In genomic region chr1:200699871-200700270, GRCh38 we compare ENCODE assay signal across 14 cellular contexts. TPM values are rescaled to one million over a fixed set of nuclear protein-coding genes. Genes with fewer than 3 reads are reported as not detected.
DNase-seq lines count a peak whose midpoint lies in the region; ATAC-seq and TF ChIP-seq lines count a peak whose summit lies in the region.
"Had no signal": no experiment of that assay in that cellular context is flagged by ENCODE, and none has a peak within 500 bp of the region (broad histone marks: within the 10 kb centered on the region; RNA-seq: fewer than 3 reads in every experiment).

No MANE protein-coding gene starts in this region.

- no peak overlapping the region for H3K4me3 Mint-ChIP-seq in activated naive CD8-positive, alpha-beta T cell treated with anti-CD3 and anti-CD28 coated beads, Interleukin-2, amount 10 ng/mL, durations not matched to agents 7 days and 5 days
- H3K4me3 Mint-ChIP-seq in activated naive CD8-positive, alpha-beta T cell treated with anti-CD3 and anti-CD28 coated beads, Interleukin-2, amount 50 U/mL, for 24 hours = no peak overlapping the region
- no peak overlapping the region for H3K4me3 Mint-ChIP-seq in stimulated activated naive B cell treated with anti-CD40 and anti-IgM and Interleukin-4, amounts not matched to agents 10 μg/mL and 1 μg/mL and 100 μg/mL, for 72 hours
- H3K4me3 Mint-ChIP-seq: B cell had no signal

- intact Hi-C loops in Panc1 (cut with micrococcal nuclease; ENCODE audit: unreplicated experiment) = no loop called here
- intact Hi-C loops in posterior vena cava (cut with DNase I) = no loop called here
- intact Hi-C loops in left cardiac atrium (cut with DNase I) = no loop called here

- peaks cover 12% of the 10 kb centered on the region for H3K27me3 Mint-ChIP-seq in activated naive CD8-positive, alpha-beta T cell treated with anti-CD3 and anti-CD28 coated beads, Interleukin-2, amount 10 ng/mL, durations not matched to agents 7 days and 5 days
- peaks cover 3% of the 10 kb centered on the region for H3K27me3 Mint-ChIP-seq in activated naive CD8-positive, alpha-beta T cell treated with anti-CD3 and anti-CD28 coated beads, Interleukin-2, amount 50 U/mL, for 24 hours
- peaks cover 0 to 3% of the 10 kb centered on the region in 2 donors for H3K27me3 Mint-ChIP-seq in stimulated activated naive B cell treated with anti-CD40 and anti-IgM and Interleukin-4, amounts not matched to agents 10 μg/mL and 1 μg/mL and 100 μg/mL, for 72 hours

- no peaks in the 10 kb centered on the region for H3K4me1 ChIP-seq in Panc1 (ENCODE audit: control insufficient read depth, insufficient read depth, low read length)

- no peaks in the 10 kb centered on the region for H3K27me3 ChIP-seq in Panc1 (ENCODE audit: control insufficient read depth, insufficient read depth, low read length)

- H3K27ac Mint-ChIP-seq in activated naive CD8-positive, alpha-beta T cell treated with anti-CD3 and anti-CD28 coated beads, Interleukin-2, amount 10 ng/mL, durations not matched to agents 7 days and 5 days = no peak overlapping the region
- no peak overlapping the region for H3K27ac Mint-ChIP-seq in activated naive CD8-positive, alpha-beta T cell treated with anti-CD3 and anti-CD28 coated beads, Interleukin-2, amount 50 U/mL, for 24 hours
- H3K27ac Mint-ChIP-seq in stimulated activated naive B cell treated with anti-CD40 and anti-IgM and Interleukin-4, amounts not matched to agents 10 μg/mL and 1 μg/mL and 100 μg/mL, for 72 hours = no peak overlapping the region
- H3K27ac Mint-ChIP-seq: activated naive CD4-positive, alpha-beta T cell treated with anti-CD3 and anti-CD28 coated beads, Interleukin-2, amount 50 U/mL, for 72 hours; B cell had no signal

- CTCF ChIA-PET in Panc1 (lab: Charles Lee) = no interaction called here

- DNase-seq in activated naive CD8-positive, alpha-beta T cell treated with anti-CD3 and anti-CD28 coated beads, Interleukin-2, amount 10 ng/mL, durations not matched to agents 7 days and 5 days = no peak
- no peak for DNase-seq in activated naive CD8-positive, alpha-beta T cell treated with anti-CD3 and anti-CD28 coated beads, Interleukin-2, amount 50 U/mL, for 24 hours
- DNase-seq in Panc1 (ENCODE audit: low read depth, low spot score) (no peak), fibroblast of the conjunctiva (ENCODE audit: low read depth) (peak; percentile 1), posterior vena cava (ENCODE audit: low spot score) (no peak), left cardiac atrium (no peak)
- DNase-seq in stimulated activated naive B cell treated with anti-CD40 and anti-IgM and Interleukin-4, amounts not matched to agents 10 μg/mL and 1 μg/mL and 100 μg/mL, for 72 hours = no peak
- DNase-seq: effector CD8-positive, alpha-beta T cell; NCI-H2029 treated with DMSO at 0.1 percent for 48 hours; SHP77 treated with DMSO at 0.1 percent for 48 hours had no signal

- no peaks in the 10 kb centered on the region for H3K36me3 ChIP-seq in Panc1 (ENCODE audit: control insufficient read depth, insufficient read depth, low read length)

- peaks cover 2% of the 10 kb centered on the region for H3K9me3 Mint-ChIP-seq in activated naive CD8-positive, alpha-beta T cell treated with anti-CD3 and anti-CD28 coated beads, Interleukin-2, amount 10 ng/mL, durations not matched to agents 7 days and 5 days
- H3K9me3 Mint-ChIP-seq in activated naive CD8-positive, alpha-beta T cell treated with anti-CD3 and anti-CD28 coated beads, Interleukin-2, amount 50 U/mL, for 24 hours = no peaks in the 10 kb centered on the region
- H3K9me3 Mint-ChIP-seq in stimulated activated naive B cell treated with anti-CD40 and anti-IgM and Interleukin-4, amounts not matched to agents 10 μg/mL and 1 μg/mL and 100 μg/mL, for 72 hours = peaks cover 0 to 1% of the 10 kb centered on the region in 2 donors
- H3K9me3 Mint-ChIP-seq: activated naive CD4-positive, alpha-beta T cell treated with anti-CD3 and anti-CD28 coated beads, Interleukin-2, amount 50 U/mL, for 72 hours had no signal

- H3K27ac ChIP-seq in Panc1 (ENCODE audit: low read length) = no peak overlapping the region

- TF ChIP-seq CTCF in Panc1 (IDR thresholded peaks at IDR 0.05) = no peak

- no peak overlapping the region for H3K4me3 ChIP-seq in Panc1 (ENCODE audit: low read depth in 2 of 2, low read length in 2 of 2)

- BruUV-seq in Panc1 (replicated peaks; lab: Mats Ljungman, UMichigan) = no TSS peak

- POLR2A ChIA-PET in activated naive CD8-positive, alpha-beta T cell treated with anti-CD3 and anti-CD28 coated beads, Interleukin-2, amount 10 ng/mL, durations not matched to agents 7 days and 5 days (lab: Charles Lee) = no interaction called here
- POLR2A ChIA-PET in Panc1 (lab: Charles Lee) = no interaction called here

- H3K9me3 ChIP-seq in Panc1 (ENCODE audit: control insufficient read depth, insufficient read depth, low read depth, low read length) = no peaks in the 10 kb centered on the region

- in situ Hi-C loops in Panc1 (cut with HindIII; ENCODE audit: low pct_unique_long_range_greater_than_20kb, low sequenced_read_pairs) = no loop called here

- H3K4me1 Mint-ChIP-seq in activated naive CD8-positive, alpha-beta T cell treated with anti-CD3 and anti-CD28 coated beads, Interleukin-2, amount 10 ng/mL, durations not matched to agents 7 days and 5 days = peaks cover 3% of the 10 kb centered on the region
- no peaks in the 10 kb centered on the region for H3K4me1 Mint-ChIP-seq in activated naive CD8-positive, alpha-beta T cell treated with anti-CD3 and anti-CD28 coated beads, Interleukin-2, amount 50 U/mL, for 24 hours
- H3K4me1 Mint-ChIP-seq in stimulated activated naive B cell treated with anti-CD40 and anti-IgM and Interleukin-4, amounts not matched to agents 10 μg/mL and 1 μg/mL and 100 μg/mL, for 72 hours = no peaks in the 10 kb centered on the region
- H3K4me1 Mint-ChIP-seq: B cell had no signal

- ATAC-seq in activated naive CD8-positive, alpha-beta T cell treated with anti-CD3 and anti-CD28 coated beads, Interleukin-2, amount 10 ng/mL, durations not matched to agents 7 days and 5 days (ENCODE audit: low read depth) = peak; percentile 74
- no peak for ATAC-seq in activated naive CD8-positive, alpha-beta T cell treated with anti-CD3 and anti-CD28 coated beads, Interleukin-2, amount 50 U/mL, for 24 hours
- peak; percentile 60; the same call in 1 of the 2 replicates for ATAC-seq in Panc1
- ATAC-seq in stimulated activated naive B cell treated with anti-CD40 and anti-IgM and Interleukin-4, amounts not matched to agents 10 μg/mL and 1 μg/mL and 100 μg/mL, for 72 hours (replicated peaks) = no peak
- ATAC-seq in HG03135 (IDR thresholded peaks at IDR 0.05; ENCODE audit: unreplicated experiment) = no peak
- ATAC-seq in left cardiac atrium = no peak
- ATAC-seq: activated naive CD4-positive, alpha-beta T cell treated with anti-CD3 and anti-CD28 coated beads, Interleukin-2, amount 50 U/mL, for 72 hours; HCT116 had no signal

- no peaks in the 10 kb centered on the region for H3K36me3 Mint-ChIP-seq in activated naive CD8-positive, alpha-beta T cell treated with anti-CD3 and anti-CD28 coated beads, Interleukin-2, amount 10 ng/mL, durations not matched to agents 7 days and 5 days
- no peaks in the 10 kb centered on the region for H3K36me3 Mint-ChIP-seq in activated naive CD8-positive, alpha-beta T cell treated with anti-CD3 and anti-CD28 coated beads, Interleukin-2, amount 50 U/mL, for 24 hours (ENCODE audit: low read depth)
- no peaks in the 10 kb centered on the region for H3K36me3 Mint-ChIP-seq in stimulated activated naive B cell treated with anti-CD40 and anti-IgM and Interleukin-4, amounts not matched to agents 10 μg/mL and 1 μg/mL and 100 μg/mL, for 72 hours
- H3K36me3 Mint-ChIP-seq: activated naive CD4-positive, alpha-beta T cell treated with anti-CD3 and anti-CD28 coated beads, Interleukin-2, amount 50 U/mL, for 72 hours had no signal

RNA-seq across cellular contexts. Expression of gene DDX59, which starts 30.2 kb away (rescaled TPM):
- total RNA-seq in activated naive CD8-positive, alpha-beta T cell treated with anti-CD3 and anti-CD28 coated beads, Interleukin-2, amount 10 ng/mL, durations not matched to agents 7 days and 5 days = 10 to 100 TPM; 28.1 to 33.9 TPM
- 26.4 TPM for total RNA-seq in Panc1 (2021; ENCODE audit: unreplicated experiment)
- 9.7 TPM for polyA plus RNA-seq in Panc1 (2012; ENCODE audit: insufficient read length)
- 10 to 100 TPM; 27.1 to 27.6 TPM for total RNA-seq in posterior vena cava
- total RNA-seq in left cardiac atrium = 10 to 100 TPM in 1 of 2 donors, 1 to 10 TPM in 1; 9.7 to 11.9 TPM

RNA-seq across cellular contexts. Expression of gene CAMSAP2, which starts 38.8 kb away (rescaled TPM):
- total RNA-seq in activated naive CD8-positive, alpha-beta T cell treated with anti-CD3 and anti-CD28 coated beads, Interleukin-2, amount 10 ng/mL, durations not matched to agents 7 days and 5 days = 1 to 10 TPM in 1 of 2 experiments, under 1 TPM in 1; 0.83 to 1.2 TPM
- 40.1 TPM for total RNA-seq in Panc1 (2021; ENCODE audit: unreplicated experiment)
- 12.7 TPM for polyA plus RNA-seq in Panc1 (2012; ENCODE audit: insufficient read length)
- 10 to 100 TPM; 31.9 to 48.6 TPM for total RNA-seq in posterior vena cava
- 10 to 100 TPM; 32.1 to 40.9 TPM for total RNA-seq in left cardiac atrium

Comparison
In these comparisons a context has a peak if more than half of its experiments do, and no peak if none do; other contexts are left out.
1. ATAC-seq: peak in activated naive CD8-positive, alpha-beta T cell treated with anti-CD3 and anti-CD28 coated beads, Interleukin-2, amount 10 ng/mL, durations not matched to agents 7 days and 5 days (single experiment) and Panc1 (single experiment); none in activated naive CD8-positive, alpha-beta T cell treated with anti-CD3 and anti-CD28 coated beads, Interleukin-2, amount 50 U/mL, for 24 hours (single experiment), stimulated activated naive B cell treated with anti-CD40 and anti-IgM and Interleukin-4, amounts not matched to agents 10 μg/mL and 1 μg/mL and 100 μg/mL, for 72 hours (0 of 2), HG03135 (single experiment) and left cardiac atrium (0 of 2).
2. RNA of gene CAMSAP2, which starts 38.8 kb away (total RNA-seq): 31.9 to 48.6 TPM in posterior vena cava, 32.1 to 40.9 TPM in left cardiac atrium and 40.1 TPM in Panc1 (single experiment); 0.83 to 1.2 TPM in activated naive CD8-positive, alpha-beta T cell treated with anti-CD3 and anti-CD28 coated beads, Interleukin-2, amount 10 ng/mL, durations not matched to agents 7 days and 5 days; every median in the first group is over 10 times any median in the second.